ENCODE assay signal across 9 cellular contexts in genomic region chr6:109794201-109794926, GRCh38.
DNase-seq lines count a peak whose midpoint lies in the region; ATAC-seq and TF ChIP-seq lines count a peak whose summit lies in the region.
"Had no signal": no experiment of that assay in that cellular context is flagged by ENCODE, and none has a peak within 500 bp of the region (broad histone marks: within the 10 kb centered on the region; RNA-seq: fewer than 3 reads in every experiment).

No MANE protein-coding gene starts in this region.

- intact Hi-C loops in Right ventricle myocardium inferior (cut with DNase I) (no loop called here), cardiac septum (cut with DNase I) (loop anchor here (10.0 kb wide), 1 partner anchor 240 kb away; no protein-coding TSS in a partner anchor), head of caudate nucleus (cut with DNase I) (no loop called here)

- peak overlapping the region; percentile 56 for H3K27ac ChIP-seq in VCaP
- H3K27ac ChIP-seq: KMS-11 had no signal

- no peak for TF ChIP-seq CTCF in VCaP (conservative IDR thresholded peaks at IDR 0.05)

- DNase-seq in Right ventricle myocardium inferior (ENCODE audit: missing footprints), result no peak
- DNase-seq in cardiac septum (ENCODE audit: low spot score), result no peak
- peak; percentile 35 for DNase-seq in kidney tubule cell (ENCODE audit: low spot score)
- DNase-seq in central memory CD4-positive, alpha-beta T cell, result no peak
- DNase-seq in head of caudate nucleus, result no peak
- no peak for DNase-seq in stimulated activated naive CD8-positive, alpha-beta T cell treated with anti-CD3 and anti-CD28 coated beads, Interleukin-15, Interleukin-2, amounts not matched to agents 100 U/mL and 50 U/mL, for 24 hours

- ATAC-seq in Right ventricle myocardium inferior (peak; percentile 28), HG03439 (IDR thresholded peaks at IDR 0.05; ENCODE audit: unreplicated experiment) (no peak)
- ATAC-seq in stimulated activated naive CD8-positive, alpha-beta T cell treated with anti-CD3 and anti-CD28 coated beads, Interleukin-15, Interleukin-2, amounts not matched to agents 100 U/mL and 50 U/mL, for 24 hours, result no peak
